ENCODE assay signal across 10 cellular contexts in the genomic region with DNA sequence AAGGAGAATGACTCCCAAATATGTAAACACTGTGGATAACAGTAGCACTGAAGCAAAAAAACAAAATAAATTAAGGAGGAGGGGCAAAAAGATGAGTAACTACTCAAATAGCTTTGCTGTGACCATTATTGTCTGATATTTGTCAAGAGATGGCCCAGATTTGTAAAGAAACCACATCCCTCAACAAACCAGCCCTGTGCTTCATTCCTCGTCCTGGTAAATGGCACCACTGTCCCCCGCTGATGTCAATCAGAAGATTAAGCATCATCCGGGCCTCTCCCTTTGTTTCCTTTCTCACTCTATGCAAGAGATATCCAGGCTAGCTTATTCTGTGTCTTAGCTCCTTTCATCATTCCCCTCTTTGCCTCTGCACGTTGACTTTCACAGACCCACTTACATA.
DNase-seq lines count a peak whose midpoint lies in the region; ATAC-seq and TF ChIP-seq lines count a peak whose summit lies in the region.
"Had no signal": no experiment of that assay in that cellular context is flagged by ENCODE, and none has a peak within 500 bp of the region (broad histone marks: within the 10 kb centered on the region; RNA-seq: fewer than 3 reads in every experiment).

No MANE protein-coding gene starts in this region.

- no peak overlapping the region for H2AFZ ChIP-seq in ACC112 (ENCODE audit: low read length, unreplicated experiment)
- no peak overlapping the region for H2AFZ ChIP-seq in IMR-90 (replicated peaks; ENCODE audit: low read length, poor library complexity)
- H2AFZ ChIP-seq in osteoblast (ENCODE audit: low read length): no peak overlapping the region

- POLR2A ChIA-PET in IMR-90 (lab: Charles Lee; ENCODE audit: unreplicated experiment): no interaction called here

- H3K4me2 ChIP-seq in IMR-90 (ENCODE audit: low read depth, low read length): peak overlapping the region; percentile 94
- peak overlapping the region; percentile 98 for H3K4me2 ChIP-seq in osteoblast (ENCODE audit: insufficient read depth, low read length)

- H3K36me3 Mint-ChIP-seq in activated naive CD4-positive, alpha-beta T cell treated with anti-CD3 and anti-CD28 coated beads, Interleukin-2, amount 50 U/mL, for 72 hours: no peaks in the 10 kb centered on the region

- TF ChIP-seq RAD21 in IMR-90 (IDR thresholded peaks at IDR 0.05; ENCODE audit: low read length): no peak

- peaks cover 9 to 25% of the 10 kb centered on the region in 2 experiments for H3K79me1 ChIP-seq in IMR-90 (ENCODE audit: low read depth in 1 of 2, low read length in 2 of 2)

- in situ Hi-C loops in IMR-90 (cut with MboI; ENCODE audit: low sequenced_read_pairs): no loop called here

- H4K8ac ChIP-seq in IMR-90 (ENCODE audit: low read depth in 2 of 2, low read length in 2 of 2): no peak overlapping the region

- H3K27ac Mint-ChIP-seq in activated naive CD4-positive, alpha-beta T cell treated with anti-CD3 and anti-CD28 coated beads, Interleukin-2, amount 50 U/mL, for 72 hours: no peak overlapping the region

- CTCF ChIA-PET in IMR-90 (lab: Yijun Ruan, JAX): interaction anchor here (0.8 kb wide), 2 partner anchors 37 to 155 kb away, joined by 3 to 8 read pairs; no protein-coding TSS in a partner anchor

- H2AK5ac ChIP-seq in IMR-90 (ENCODE audit: low read depth, low read length): no peak overlapping the region

- H3K36me3 ChIP-seq in ACC112 (ENCODE audit: insufficient read depth, low read length): no peaks in the 10 kb centered on the region
- H3K36me3 ChIP-seq in IMR-90 (ENCODE audit: control insufficient read depth, insufficient read depth, low read length): peaks cover 10% of the 10 kb centered on the region
- H3K36me3 ChIP-seq in esophagus squamous epithelium: no peaks in the 10 kb centered on the region
- peaks cover 29% of the 10 kb centered on the region for H3K36me3 ChIP-seq in osteoblast (ENCODE audit: insufficient read depth, low read length)

- no peak overlapping the region for H2BK15ac ChIP-seq in IMR-90 (ENCODE audit: low read depth, low read length)

- H3K9ac ChIP-seq in IMR-90 (ENCODE audit: low read depth, low read length): no peak overlapping the region

- H3K18ac ChIP-seq in IMR-90 (ENCODE audit: low read depth, low read length): peak overlapping the region; percentile 88; the same call in 1 of the 2 replicates

- ATAC-seq in IMR-90 (ENCODE audit: low read depth) (no peak; the same call in 1 of the 2 replicates), GM19035 (IDR thresholded peaks at IDR 0.05; ENCODE audit: unreplicated experiment) (no peak)
- no peak for ATAC-seq in activated naive CD4-positive, alpha-beta T cell treated with anti-CD3 and anti-CD28 coated beads, Interleukin-2, amount 50 U/mL, for 72 hours
- ATAC-seq: activated T-cell treated with anti-CD3 and anti-CD28 coated beads, Interleukin-2, amount 50 U/mL, for 4 hours had no signal

- H2BK120ac ChIP-seq in IMR-90 (ENCODE audit: low read depth, low read length): no peak overlapping the region

- TF ChIP-seq POLR2A in IMR-90 (IDR thresholded peaks at IDR 0.05; ENCODE audit: low read depth, low read length) (no peak), esophagus squamous epithelium (IDR thresholded peaks at IDR 0.05) (no peak)

- peaks cover 9% of the 10 kb centered on the region; the same call in 1 of the 2 replicates for H4K20me1 ChIP-seq in IMR-90 (ENCODE audit: insufficient read depth, low read length)
- peaks cover 4% of the 10 kb centered on the region for H4K20me1 ChIP-seq in osteoblast (ENCODE audit: insufficient read depth, low read length)

- no TSS peak for BruUV-seq in IMR-90 (replicated peaks; lab: Mats Ljungman, UMichigan)

- H2AK9ac ChIP-seq in IMR-90 (replicated peaks; ENCODE audit: low read depth, low read length, poor library complexity): no peak overlapping the region

- no peaks in the 10 kb centered on the region for H3K27me3 ChIP-seq in ACC112 (ENCODE audit: insufficient read depth, low read length)
- no peaks in the 10 kb centered on the region for H3K27me3 ChIP-seq in IMR-90 (ENCODE audit: control insufficient read depth, insufficient read depth, low read length)
- H3K27me3 ChIP-seq in esophagus squamous epithelium: no peaks in the 10 kb centered on the region
- H3K27me3 ChIP-seq in osteoblast (ENCODE audit: insufficient read depth, low read length): no peaks in the 10 kb centered on the region

- DNase-seq in IMR-90: peak; percentile 46
- no peak for DNase-seq in esophagus squamous epithelium (lab: John Stamatoyannopoulos, UW)
- DNase-seq in osteoblast (ENCODE audit: insufficient read length, low spot score, missing footprints): no peak
- no peak for DNase-seq in activated naive CD4-positive, alpha-beta T cell treated with anti-CD3 and anti-CD28 coated beads, Interleukin-2, amount 50 U/mL, for 72 hours (ENCODE audit: low spot score in 2 of 2)
- no peak for DNase-seq in cerebellum (ENCODE audit: low spot score)
- no peak for DNase-seq in GM20000 (ENCODE audit: low spot score)
- DNase-seq: activated T-cell treated with anti-CD3 and anti-CD28 coated beads, Interleukin-2, amount 50 U/mL, for 4 hours had no signal

- H4K91ac ChIP-seq in IMR-90 (ENCODE audit: insufficient read depth, low read depth, low read length): no peak overlapping the region

- WGBS in IMR-90 (ENCODE audit: extremely low coverage in 2 of 2, insufficient read length in 1 of 2), 2 experiments: 44% methylated on average over 3 of the region's 4 CpGs; no CpG with 5 or more reads in 1 of the 2 experiments
- 55 to 83% methylated on average over 4 of the region's 4 CpGs for WGBS in esophagus squamous epithelium, 2 donors

- peak overlapping the region; percentile 33; the same call in 1 of the 2 replicates for H3K23ac ChIP-seq in IMR-90 (ENCODE audit: low read depth, low read length)

- H3K14ac ChIP-seq in IMR-90 (replicated peaks; ENCODE audit: low read depth, low read length): 0 out of 2 replicates have a peak overlapping the region, but pooled peaks have one; percentile 5

- H3K4me3 ChIP-seq in ACC112 (ENCODE audit: low read depth, low read length) (peak overlapping the region; percentile 87), IMR-90 (ENCODE audit: insufficient read depth, low read depth, low read length) (peak overlapping the region; percentile 8; the same call in 1 of the 2 replicates), esophagus squamous epithelium (peak overlapping the region in 2 of 4 donors; percentile 12 to 31), osteoblast (ENCODE audit: insufficient read depth, low read length) (peak overlapping the region; percentile 74)

- H3K9me3 ChIP-seq in IMR-90 (ENCODE audit: control insufficient read depth, insufficient read depth, low read length) (no peaks in the 10 kb centered on the region), esophagus squamous epithelium (no peaks in the 10 kb centered on the region), osteoblast (ENCODE audit: low read depth, low read length) (no peaks in the 10 kb centered on the region)

- peak overlapping the region; percentile 75; the same call in 1 of the 2 replicates for H4K5ac ChIP-seq in IMR-90 (ENCODE audit: low read depth, low read length)

- dilution Hi-C loops in IMR-90 (cut with HindIII; ENCODE audit: low sequenced_read_pairs, unreplicated experiment): no loop called here

- no peak overlapping the region for H3K56ac ChIP-seq in IMR-90 (ENCODE audit: extremely low read depth, insufficient read depth, low read length)

- no peak for TF ChIP-seq CTCF in IMR-90 (conservative IDR thresholded peaks at IDR 0.05; ENCODE audit: low read depth, low read length)
- TF ChIP-seq CTCF in esophagus squamous epithelium (IDR thresholded peaks at IDR 0.05): no peak
- no peak for TF ChIP-seq CTCF in osteoblast (IDR thresholded peaks at IDR 0.05; ENCODE audit: extremely low read depth, low read depth, low read length)
- TF ChIP-seq CTCF in GM20000 (IDR thresholded peaks at IDR 0.05; ENCODE audit: extremely low read depth, missing control alignments): no peak

- H3K4me1 ChIP-seq in ACC112 (ENCODE audit: control insufficient read depth, insufficient read depth, low read length, unreplicated experiment) (peaks cover 22% of the 10 kb centered on the region), IMR-90 (ENCODE audit: control insufficient read depth, insufficient read depth, low read length) (peaks cover 6% of the 10 kb centered on the region), esophagus squamous epithelium (peaks cover 0 to 29% (median 2%) of the 10 kb centered on the region in 3 donors), osteoblast (ENCODE audit: insufficient read depth, low read length) (peaks cover 27% of the 10 kb centered on the region)

- H2BK20ac ChIP-seq in IMR-90 (ENCODE audit: low read depth, low read length): no peak overlapping the region

- H3K79me2 ChIP-seq in ACC112 (ENCODE audit: control insufficient read depth, insufficient read depth, low read length, unreplicated experiment) (peaks cover 31% of the 10 kb centered on the region), osteoblast (ENCODE audit: insufficient read depth, low read length) (peaks cover 54% of the 10 kb centered on the region)

- H3K9me3 Mint-ChIP-seq in activated naive CD4-positive, alpha-beta T cell treated with anti-CD3 and anti-CD28 coated beads, Interleukin-2, amount 50 U/mL, for 72 hours: no peaks in the 10 kb centered on the region
- H3K9me3 Mint-ChIP-seq: activated T-cell treated with anti-CD3 and anti-CD28 coated beads, Interleukin-2, amount 50 U/mL, for 4 hours had no signal

- H2BK5ac ChIP-seq in IMR-90 (ENCODE audit: low read depth, low read length, poor library complexity, severe bottlenecking): peak overlapping the region; percentile 5

- intact Hi-C loops in IMR-90 (cut with micrococcal nuclease) (no loop called here), esophagus squamous epithelium (cut with DNase I) (no loop called here)

- peaks cover 6% of the 10 kb centered on the region for H3K9me1 ChIP-seq in IMR-90 (ENCODE audit: insufficient read depth, low read length)

- 0 out of 2 replicates have a peak overlapping the region, but pooled peaks have one; percentile 11 for H3K4ac ChIP-seq in IMR-90 (ENCODE audit: low read depth, low read length)

- peak overlapping the region; percentile 30; the same call in 1 of the 2 replicates for H3K27ac ChIP-seq in ACC112 (ENCODE audit: low read depth, low read length)
- H3K27ac ChIP-seq in IMR-90 (ENCODE audit: insufficient read depth, low read length): no peak overlapping the region
- peak overlapping the region in 3 of 4 donors; percentile 74 to 88 (median 87) for H3K27ac ChIP-seq in esophagus squamous epithelium
- H3K27ac ChIP-seq in osteoblast (ENCODE audit: low read depth, low read length): peak overlapping the region; percentile 94
- H3K27ac ChIP-seq: C4-2B had no signal

TF ChIP-seq in IMR-90, 13 proteins besides CTCF, POLR2A, EP300 and RAD21:
- TF ChIP-seq CEBPB (IDR thresholded peaks at IDR 0.05; ENCODE audit: low read depth, low read length) (peak; percentile 57; the same call in 1 of the 2 replicates), MXI1 (IDR thresholded peaks at IDR 0.05; ENCODE audit: borderline replicate concordance, low read depth, low read length) (no peak)
TF ChIP-seq in IMR-90: peak in this region for 1.
